ENCODE assay signal across 14 cellular contexts in genomic region chr11:109037856-109038780, GRCh38.
DNase-seq lines count a peak whose midpoint lies in the region; ATAC-seq and TF ChIP-seq lines count a peak whose summit lies in the region.
"Had no signal": no experiment of that assay in that cellular context is flagged by ENCODE, and none has a peak within 500 bp of the region (broad histone marks: within the 10 kb centered on the region; RNA-seq: fewer than 3 reads in every experiment).

No MANE protein-coding gene starts in this region.

- no peak overlapping the region for H3K27ac ChIP-seq in A673 (ENCODE audit: low read depth, low read length, poor library complexity, severe bottlenecking)
- H3K27ac ChIP-seq in IMR-90 (ENCODE audit: insufficient read depth, low read length) = no peak overlapping the region
- H3K27ac ChIP-seq in mesendoderm (ENCODE audit: low read depth, low read length) = no peak overlapping the region
- H3K27ac ChIP-seq: spleen had no signal

- no peaks in the 10 kb centered on the region for H3K27me3 ChIP-seq in A673 (replicated peaks; ENCODE audit: insufficient read depth, low read depth, low read length, poor library complexity)
- H3K27me3 ChIP-seq in IMR-90 (ENCODE audit: control insufficient read depth, insufficient read depth, low read length) = no peaks in the 10 kb centered on the region
- H3K27me3 ChIP-seq in mesendoderm (ENCODE audit: insufficient read depth, low read length, poor library complexity) = no peaks in the 10 kb centered on the region
- H3K27me3 ChIP-seq: BE2C, spleen had no signal

- no peak for TF ChIP-seq CTCF in A673 (conservative IDR thresholded peaks at IDR 0.05; ENCODE audit: low read depth, low read length)
- TF ChIP-seq CTCF in IMR-90 (conservative IDR thresholded peaks at IDR 0.05; ENCODE audit: low read depth, low read length) = no peak
- TF ChIP-seq CTCF in endothelial cell (IDR thresholded peaks at IDR 0.05; ENCODE audit: unreplicated experiment) = no peak
- TF ChIP-seq CTCF in mucosa of descending colon (IDR thresholded peaks at IDR 0.05) = no peak

- in situ Hi-C loops in IMR-90 (cut with MboI; ENCODE audit: low sequenced_read_pairs) = no loop called here

- H3K9ac ChIP-seq in IMR-90 (ENCODE audit: low read depth, low read length) (no peak overlapping the region), mesendoderm (ENCODE audit: low read length) (no peak overlapping the region)

- TF ChIP-seq POLR2A in IMR-90 (IDR thresholded peaks at IDR 0.05; ENCODE audit: low read depth, low read length) = no peak

- no peak overlapping the region for H2AK9ac ChIP-seq in IMR-90 (replicated peaks; ENCODE audit: low read depth, low read length, poor library complexity)

- H3K9me1 ChIP-seq in IMR-90 (ENCODE audit: insufficient read depth, low read length) = no peaks in the 10 kb centered on the region; the same call in 1 of the 2 replicates

- H3K79me2 ChIP-seq in mesendoderm (ENCODE audit: control insufficient read depth, insufficient read depth, low read length) = no peaks in the 10 kb centered on the region

- H2AK5ac ChIP-seq in IMR-90 (ENCODE audit: low read depth, low read length) (no peak overlapping the region; the same call in 1 of the 2 replicates), mesendoderm (ENCODE audit: low read length) (no peak overlapping the region)

- H3K27ac Mint-ChIP-seq in endothelial cell (ENCODE audit: unreplicated experiment) = no peak overlapping the region
- no peak overlapping the region for H3K27ac Mint-ChIP-seq in activated naive CD8-positive, alpha-beta T cell treated with anti-CD3 and anti-CD28 coated beads for 36 hours
- no peak overlapping the region for H3K27ac Mint-ChIP-seq in activated T-helper 1 cell treated with anti-CD3 and anti-CD28 coated beads, Interleukin-12 subunit alpha, Interleukin-12 subunit beta, Interleukin-2, Interleukin-4 antibody, amounts not matched to agents 30 ng/mL and 10 ng/mL and 1 ng/mL, durations not matched to agents 14 hours and 24 hours and 36 hours
- H3K27ac Mint-ChIP-seq: activated CD8-positive, alpha-beta T cell treated with anti-CD3 and anti-CD28 coated beads for 36 hours had no signal

- H3K36me3 ChIP-seq in A673 (ENCODE audit: insufficient read depth, low read length, poor library complexity, severe bottlenecking) = no peaks in the 10 kb centered on the region
- H3K36me3 ChIP-seq in IMR-90 (ENCODE audit: control insufficient read depth, insufficient read depth, low read length) = no peaks in the 10 kb centered on the region
- no peaks in the 10 kb centered on the region for H3K36me3 ChIP-seq in mesendoderm (ENCODE audit: control insufficient read depth, insufficient read depth, low read length)
- H3K36me3 ChIP-seq in mucosa of descending colon (ENCODE audit: low read depth) = no peaks in the 10 kb centered on the region
- H3K36me3 ChIP-seq: BE2C, spleen had no signal

- no peak overlapping the region for H3K23ac ChIP-seq in IMR-90 (ENCODE audit: low read depth, low read length)
- H3K23ac ChIP-seq in mesendoderm (ENCODE audit: low read length) = no peak overlapping the region

- peak overlapping the region; percentile 52 for H2BK20ac ChIP-seq in IMR-90 (ENCODE audit: low read depth, low read length)

- H3K4ac ChIP-seq in IMR-90 (ENCODE audit: low read depth, low read length) = no peak overlapping the region
- H3K4ac ChIP-seq in mesendoderm (ENCODE audit: low read depth, low read length) = no peak overlapping the region

- H3K4me1 ChIP-seq in A673 (ENCODE audit: insufficient read depth, low read length, poor library complexity, severe bottlenecking) = no peaks in the 10 kb centered on the region
- H3K4me1 ChIP-seq in IMR-90 (ENCODE audit: control insufficient read depth, insufficient read depth, low read length) = no peaks in the 10 kb centered on the region; the same call in 1 of the 2 replicates
- no peaks in the 10 kb centered on the region for H3K4me1 ChIP-seq in mesendoderm (ENCODE audit: control insufficient read depth, low read depth, low read length)
- H3K4me1 ChIP-seq in mucosa of descending colon (ENCODE audit: low read depth) = no peaks in the 10 kb centered on the region
- H3K4me1 ChIP-seq: BE2C, spleen had no signal

- no peaks in the 10 kb centered on the region for H3K9me3 Mint-ChIP-seq in endothelial cell (ENCODE audit: unreplicated experiment)
- H3K9me3 Mint-ChIP-seq in activated naive CD8-positive, alpha-beta T cell treated with anti-CD3 and anti-CD28 coated beads for 36 hours = no peaks in the 10 kb centered on the region
- H3K9me3 Mint-ChIP-seq in activated T-helper 1 cell treated with anti-CD3 and anti-CD28 coated beads, Interleukin-12 subunit alpha, Interleukin-12 subunit beta, Interleukin-2, Interleukin-4 antibody, amounts not matched to agents 30 ng/mL and 10 ng/mL and 1 ng/mL, durations not matched to agents 14 hours and 24 hours and 36 hours = peaks cover 3% of the 10 kb centered on the region
- H3K9me3 Mint-ChIP-seq: activated CD8-positive, alpha-beta T cell treated with anti-CD3 and anti-CD28 coated beads for 36 hours had no signal

- BruUV-seq in A673 (replicated peaks; lab: Mats Ljungman, UMichigan) (no TSS peak), IMR-90 (replicated peaks; lab: Mats Ljungman, UMichigan) (no TSS peak)

- intact Hi-C loops in A673 (cut with micrococcal nuclease; ENCODE audit: unreplicated experiment) (no loop called here), IMR-90 (cut with micrococcal nuclease) (no loop called here), mucosa of descending colon (cut with DNase I, micrococcal nuclease) (no loop called here)
- intact Hi-C loops in activated T-helper 1 cell treated with anti-CD3 and anti-CD28 coated beads, Interleukin-12 subunit alpha, Interleukin-12 subunit beta, Interleukin-2, Interleukin-4 antibody, amounts not matched to agents 30 ng/mL and 10 ng/mL and 1 ng/mL, durations not matched to agents 14 hours and 24 hours and 36 hours (cut with micrococcal nuclease) = no loop called here

- H3K18ac ChIP-seq in IMR-90 (ENCODE audit: low read depth, low read length) (peak overlapping the region; percentile 11; the same call in 1 of the 2 replicates), mesendoderm (ENCODE audit: low read length) (no peak overlapping the region)

- H4K5ac ChIP-seq in IMR-90 (ENCODE audit: low read depth, low read length) = no peak overlapping the region
- H4K5ac ChIP-seq in mesendoderm (ENCODE audit: low read length) = no peak overlapping the region

- H3K56ac ChIP-seq in IMR-90 (ENCODE audit: extremely low read depth, insufficient read depth, low read length) (no peak overlapping the region), mesendoderm (ENCODE audit: low read length) (no peak overlapping the region)

- H3K9me3 ChIP-seq in A673 (ENCODE audit: low read depth, low read length, poor library complexity, severe bottlenecking) (no peaks in the 10 kb centered on the region), IMR-90 (ENCODE audit: control insufficient read depth, insufficient read depth, low read length) (no peaks in the 10 kb centered on the region), mucosa of descending colon (no peaks in the 10 kb centered on the region)
- H3K9me3 ChIP-seq: BE2C, spleen had no signal

- H4K91ac ChIP-seq in IMR-90 (ENCODE audit: insufficient read depth, low read depth, low read length) = no peak overlapping the region; the same call in 1 of the 2 replicates

- CTCF ChIA-PET in A673 (lab: Charles Lee) = no interaction called here
- CTCF ChIA-PET in IMR-90 (lab: Yijun Ruan, JAX) = no interaction called here

- H3K36me3 Mint-ChIP-seq in endothelial cell (ENCODE audit: low read depth, unreplicated experiment) = no peaks in the 10 kb centered on the region
- no peaks in the 10 kb centered on the region for H3K36me3 Mint-ChIP-seq in activated naive CD8-positive, alpha-beta T cell treated with anti-CD3 and anti-CD28 coated beads for 36 hours
- no peaks in the 10 kb centered on the region for H3K36me3 Mint-ChIP-seq in activated T-helper 1 cell treated with anti-CD3 and anti-CD28 coated beads, Interleukin-12 subunit alpha, Interleukin-12 subunit beta, Interleukin-2, Interleukin-4 antibody, amounts not matched to agents 30 ng/mL and 10 ng/mL and 1 ng/mL, durations not matched to agents 14 hours and 24 hours and 36 hours (ENCODE audit: low read depth)

- H3K79me1 ChIP-seq in IMR-90 (ENCODE audit: low read depth in 1 of 2, low read length in 2 of 2) (no peaks in the 10 kb centered on the region), mesendoderm (ENCODE audit: low read length) (no peaks in the 10 kb centered on the region)

- H2BK15ac ChIP-seq in IMR-90 (ENCODE audit: low read depth, low read length) (no peak overlapping the region; the same call in 2 of the 3 replicates), mesendoderm (replicated peaks; ENCODE audit: low read depth) (peak overlapping the region; percentile 15)

- no peak overlapping the region for H3K4me3 Mint-ChIP-seq in endothelial cell (ENCODE audit: unreplicated experiment)
- no peak overlapping the region for H3K4me3 Mint-ChIP-seq in activated naive CD8-positive, alpha-beta T cell treated with anti-CD3 and anti-CD28 coated beads for 36 hours
- H3K4me3 Mint-ChIP-seq in activated T-helper 1 cell treated with anti-CD3 and anti-CD28 coated beads, Interleukin-12 subunit alpha, Interleukin-12 subunit beta, Interleukin-2, Interleukin-4 antibody, amounts not matched to agents 30 ng/mL and 10 ng/mL and 1 ng/mL, durations not matched to agents 14 hours and 24 hours and 36 hours = no peak overlapping the region
- H3K4me3 Mint-ChIP-seq: activated CD8-positive, alpha-beta T cell treated with anti-CD3 and anti-CD28 coated beads for 36 hours had no signal

- no CpG with 5 or more reads among the region's 3 CpGs for WGBS in IMR-90 (ENCODE audit: extremely low coverage in 2 of 2, insufficient read length in 1 of 2), 2 experiments
- WGBS in mesendoderm (ENCODE audit: extremely low coverage, insufficient coverage, low lambda C conversion rate) = no CpG with 5 or more reads among the region's 3 CpGs

- DNase-seq in A673 (ENCODE audit: low spot score) (peak; percentile 77), IMR-90 (peak; percentile 61), dedifferentiated amniotic fluid mesenchymal stem cell (ENCODE audit: extremely low spot score) (peak; percentile 49), mesendoderm (no peak), endothelial cell (ENCODE audit: low spot score) (no peak), mucosa of descending colon (no peak)
- no peak for DNase-seq in activated naive CD8-positive, alpha-beta T cell treated with anti-CD3 and anti-CD28 coated beads for 36 hours
- DNase-seq in activated T-helper 1 cell treated with anti-CD3 and anti-CD28 coated beads, Interleukin-12 subunit alpha, Interleukin-12 subunit beta, Interleukin-2, Interleukin-4 antibody, amounts not matched to agents 30 ng/mL and 10 ng/mL and 1 ng/mL, durations not matched to agents 14 hours and 24 hours and 36 hours (ENCODE audit: low spot score) = no peak
- DNase-seq: activated CD8-positive, alpha-beta T cell treated with anti-CD3 and anti-CD28 coated beads for 36 hours; activated naive CD4-positive, alpha-beta T cell treated with anti-CD3 and anti-CD28 coated beads, Interleukin-2, amount 50 U/mL, for 16 hours; BE2C; H7; NCI-H774; spleen had no signal

- H2BK120ac ChIP-seq in IMR-90 (ENCODE audit: low read depth, low read length) (no peak overlapping the region), mesendoderm (ENCODE audit: low read depth, low read length) (no peak overlapping the region)

- dilution Hi-C loops in IMR-90 (cut with HindIII; ENCODE audit: low sequenced_read_pairs, unreplicated experiment) = no loop called here

- 0 out of 4 replicates have a peak overlapping the region, but pooled peaks of 1 of the 2 experiments have one; percentile 14 for H4K8ac ChIP-seq in IMR-90 (ENCODE audit: low read depth in 2 of 2, low read length in 2 of 2)
- no peak overlapping the region for H4K8ac ChIP-seq in mesendoderm (ENCODE audit: low read depth, low read length)

- no peak for TF ChIP-seq RAD21 in IMR-90 (IDR thresholded peaks at IDR 0.05; ENCODE audit: low read length)

- no peak overlapping the region for H3K14ac ChIP-seq in IMR-90 (replicated peaks; ENCODE audit: low read depth, low read length)

- H3K27me3 Mint-ChIP-seq in endothelial cell (ENCODE audit: unreplicated experiment) = peaks cover 2% of the 10 kb centered on the region
- H3K27me3 Mint-ChIP-seq in activated naive CD8-positive, alpha-beta T cell treated with anti-CD3 and anti-CD28 coated beads for 36 hours = peaks cover 4% of the 10 kb centered on the region
- H3K27me3 Mint-ChIP-seq in activated T-helper 1 cell treated with anti-CD3 and anti-CD28 coated beads, Interleukin-12 subunit alpha, Interleukin-12 subunit beta, Interleukin-2, Interleukin-4 antibody, amounts not matched to agents 30 ng/mL and 10 ng/mL and 1 ng/mL, durations not matched to agents 14 hours and 24 hours and 36 hours (ENCODE audit: insufficient read depth) = no peaks in the 10 kb centered on the region

- H2BK5ac ChIP-seq in IMR-90 (ENCODE audit: low read depth, low read length, poor library complexity, severe bottlenecking) (no peak overlapping the region), mesendoderm (ENCODE audit: low read length) (no peak overlapping the region)

- POLR2A ChIA-PET in A673 (lab: Charles Lee; ENCODE audit: low non-redundant PET) = no interaction called here
- POLR2A ChIA-PET in IMR-90 (lab: Charles Lee; ENCODE audit: unreplicated experiment) = no interaction called here

- no peaks in the 10 kb centered on the region for H4K20me1 ChIP-seq in IMR-90 (ENCODE audit: insufficient read depth, low read length)

- no peak overlapping the region for H3K4me2 ChIP-seq in IMR-90 (ENCODE audit: low read depth, low read length)
- no peak overlapping the region for H3K4me2 ChIP-seq in mesendoderm (ENCODE audit: low read length)

- H3K4me3 ChIP-seq in A673 (ENCODE audit: low read depth, low read length, poor library complexity, severe bottlenecking) (no peak overlapping the region), IMR-90 (ENCODE audit: insufficient read depth, low read depth, low read length) (no peak overlapping the region), mesendoderm (ENCODE audit: low read length) (no peak overlapping the region), mucosa of descending colon (no peak overlapping the region)
- H3K4me3 ChIP-seq: spleen had no signal

- H2AFZ ChIP-seq in IMR-90 (replicated peaks; ENCODE audit: low read length, poor library complexity) = peak overlapping the region; percentile 40

- ATAC-seq in IMR-90 (ENCODE audit: low read depth) (peak; percentile 76), mucosa of descending colon (no peak)
- ATAC-seq: activated CD8-positive, alpha-beta T cell treated with anti-CD3 and anti-CD28 coated beads for 36 hours had no signal

- no peaks in the 10 kb centered on the region for H3K4me1 Mint-ChIP-seq in endothelial cell (ENCODE audit: unreplicated experiment)
- H3K4me1 Mint-ChIP-seq in activated naive CD8-positive, alpha-beta T cell treated with anti-CD3 and anti-CD28 coated beads for 36 hours = no peaks in the 10 kb centered on the region
- no peaks in the 10 kb centered on the region for H3K4me1 Mint-ChIP-seq in activated T-helper 1 cell treated with anti-CD3 and anti-CD28 coated beads, Interleukin-12 subunit alpha, Interleukin-12 subunit beta, Interleukin-2, Interleukin-4 antibody, amounts not matched to agents 30 ng/mL and 10 ng/mL and 1 ng/mL, durations not matched to agents 14 hours and 24 hours and 36 hours (ENCODE audit: low read depth)

Comparison
In these comparisons a context has a peak if more than half of its experiments do, and no peak if none do; other contexts are left out.
1. DNase-seq: peak in A673 (single experiment), IMR-90 (single experiment) and dedifferentiated amniotic fluid mesenchymal stem cell (single experiment); none in mesendoderm (single experiment), endothelial cell (single experiment), mucosa of descending colon (0 of 3), activated naive CD8-positive, alpha-beta T cell treated with anti-CD3 and anti-CD28 coated beads for 36 hours (single experiment) and activated T-helper 1 cell treated with anti-CD3 and anti-CD28 coated beads, Interleukin-12 subunit alpha, Interleukin-12 subunit beta, Interleukin-2, Interleukin-4 antibody, amounts not matched to agents 30 ng/mL and 10 ng/mL and 1 ng/mL, durations not matched to agents 14 hours and 24 hours and 36 hours (single experiment).